Comparison of ENCODE assay signal across 6 cellular contexts in the genomic region with DNA sequence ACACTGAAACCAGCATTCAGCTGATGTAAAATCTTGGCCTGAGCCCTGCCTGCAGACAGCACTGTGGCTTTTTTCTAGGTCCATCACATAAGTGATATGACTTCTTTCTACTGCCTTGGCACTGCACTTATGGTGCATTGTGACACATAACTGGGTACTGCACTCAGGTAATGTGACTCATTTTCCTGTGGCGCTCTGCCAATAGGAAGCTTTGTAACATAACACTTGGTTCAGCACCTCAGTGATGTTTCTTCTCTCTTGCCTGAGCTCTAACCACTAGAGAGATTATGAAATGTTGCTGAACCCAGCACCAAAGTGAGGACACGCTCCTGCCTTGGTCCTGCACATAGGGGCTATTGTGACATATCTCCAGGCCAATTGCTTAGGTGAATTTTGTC. TPM values are rescaled to one million over a fixed set of nuclear protein-coding genes. Genes with fewer than 3 reads are reported as not detected.
"Had no signal": no experiment of that assay in that cellular context is flagged by ENCODE, and none has a peak within 500 bp of the region (broad histone marks: within the 10 kb centered on the region; RNA-seq: fewer than 3 reads in every experiment).

No MANE protein-coding gene starts in this region.

RNA-seq across cellular contexts. Expression of a gene that starts 12.4 kb away (rescaled TPM):
- total RNA-seq: GM23248, H4, H7, HepG2, HFFc6, HT1080 had no signal
